In the genomic region with DNA sequence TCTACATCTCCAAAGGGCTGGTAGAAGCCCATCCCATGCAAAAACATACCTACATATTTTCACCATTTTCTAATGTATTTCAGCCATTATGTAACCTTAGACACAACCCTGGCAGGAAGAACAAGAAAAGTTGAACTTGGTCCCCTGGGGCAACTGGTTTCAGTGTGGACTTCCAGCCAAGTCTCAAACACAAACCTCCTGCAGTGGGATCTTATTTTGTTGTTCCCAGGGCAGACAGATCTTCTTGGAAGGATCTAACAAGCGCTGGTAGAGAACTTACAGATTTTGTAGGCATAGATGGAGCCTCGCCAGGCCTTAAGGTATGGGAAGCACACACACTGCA, we compare ENCODE assay signal across 24 cellular contexts.
"Had no signal": no experiment of that assay in that cellular context is flagged by ENCODE, and none has a peak within 500 bp of the region (broad histone marks: within the 10 kb centered on the region; RNA-seq: fewer than 3 reads in every experiment).

No MANE protein-coding gene starts in this region.

- H3K27me3 ChIP-seq: esophagus squamous epithelium, heart left ventricle, neutrophil, stomach, tibial artery had no signal

- ATAC-seq: activated naive CD8-positive, alpha-beta T cell treated with anti-CD3 and anti-CD28 coated beads, Interleukin-2, amount 50 U/mL, for 24 hours; heart left ventricle; stimulated activated naive B cell treated with anti-CD40 and anti-IgM and Interleukin-4, amounts not matched to agents 10 μg/mL and 1 μg/mL and 100 μg/mL, for 72 hours had no signal

- H3K4me3 ChIP-seq: esophagus squamous epithelium, heart left ventricle, left ventricle myocardium inferior, smooth muscle cell, stomach, tibial artery had no signal

- H3K36me3 ChIP-seq: esophagus squamous epithelium, heart left ventricle, left ventricle myocardium inferior, neutrophil, stomach, tibial artery had no signal

- H3K27ac ChIP-seq: epithelial cell of prostate, esophagus squamous epithelium, heart left ventricle, left ventricle myocardium inferior, neutrophil, stomach, tibial artery had no signal

- DNase-seq: activated CD4-positive, alpha-beta memory T cell treated with anti-CD3 and anti-CD28 coated beads for 36 hours; activated CD4-positive, alpha-beta T cell treated with anti-CD3 and anti-CD28 coated beads, Interleukin-2, amount 10 ng/mL, durations not matched to agents 24 days and 14 days; activated CD4-positive, CD25-positive, alpha-beta regulatory T cell treated with anti-CD3 and anti-CD28 coated beads, Interleukin-2, amount 50 U/mL, for 72 hours; activated CD8-positive, alpha-beta memory T cell treated with anti-CD3 and anti-CD28 coated beads, Interleukin-2, amount 50 U/mL, for 48 hours; activated naive CD8-positive, alpha-beta T cell treated with anti-CD3 and anti-CD28 coated beads, Interleukin-2, amount 50 U/mL, for 24 hours; activated T-cell treated with anti-CD3 and anti-CD28 coated beads, Interleukin-2, amount 50 U/mL, for 24 hours; dermis blood vessel endothelial cell; effector CD4-positive, alpha-beta T cell; esophagus squamous epithelium; left ventricle myocardium inferior; mammary epithelial cell; SK-N-SH; stimulated activated CD4-positive, alpha-beta T cell treated with anti-CD3 and anti-CD28 coated beads, Interleukin-1b, Interleukin-23, amount 100 ng/mL, for 48 hours; stimulated activated CD4-positive, alpha-beta T cell treated with anti-CD3 and anti-CD28 coated beads, Interleukin-4, amount 100 ng/mL, for 4 hours; stimulated activated CD8-positive, alpha-beta memory T cell treated with anti-CD3 and anti-CD28 coated beads, Interleukin-4, amount 100 ng/mL, for 48 hours; stimulated activated naive B cell treated with anti-CD40 and anti-IgM and Interleukin-4, amounts not matched to agents 10 μg/mL and 1 μg/mL and 100 μg/mL, for 72 hours; stomach; SW 1271; T1000 had no signal

- H3K4me1 ChIP-seq: left ventricle myocardium inferior, stomach had no signal

- H3K9me3 ChIP-seq: esophagus squamous epithelium, heart left ventricle, left ventricle myocardium inferior, neutrophil, SK-N-SH, stomach, tibial artery had no signal
